ENCODE assay signal across 9 cellular contexts in the genomic region with DNA sequence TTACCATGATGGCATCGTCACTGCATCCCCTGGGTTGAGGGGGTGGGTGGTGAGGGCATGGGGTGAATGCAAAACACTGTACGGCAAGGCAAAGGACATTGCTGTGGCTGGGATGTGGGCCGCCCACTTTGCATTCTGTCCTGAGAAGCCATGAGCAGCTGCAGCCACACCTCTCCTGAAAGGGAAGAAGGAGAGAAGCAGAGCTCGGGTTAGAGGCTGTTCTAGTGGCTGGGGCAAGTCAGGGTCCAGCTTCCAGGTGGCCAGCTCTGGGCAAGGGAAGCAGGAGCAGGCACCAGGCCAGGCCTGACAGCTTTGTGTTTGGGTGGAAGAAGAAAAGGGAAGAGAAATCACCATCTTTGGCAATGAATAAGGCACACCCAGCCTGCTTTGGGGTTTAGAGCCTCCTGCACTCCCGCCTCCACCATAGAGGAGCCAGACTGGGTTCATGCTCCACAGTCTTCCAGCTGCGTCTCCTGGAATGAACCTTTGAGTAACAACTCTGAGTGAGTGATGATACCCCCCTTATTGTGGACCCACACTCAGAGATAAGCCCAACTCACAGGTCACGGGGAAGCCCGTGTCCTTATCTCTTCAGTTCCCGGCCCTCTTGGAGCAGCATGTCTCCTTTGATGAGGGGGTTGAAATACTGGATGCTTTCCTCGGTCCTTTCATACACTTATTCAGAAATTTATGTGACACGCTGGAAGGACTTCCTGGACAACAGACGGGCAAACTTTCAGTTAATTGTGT.
A peak's percentile ranks its signal among the peaks of the same experiment; 100 is the strongest.
DNase-seq lines count a peak whose midpoint lies in the region; ATAC-seq and TF ChIP-seq lines count a peak whose summit lies in the region.
"Had no signal": no experiment of that assay in that cellular context is flagged by ENCODE, and none has a peak within 500 bp of the region (broad histone marks: within the 10 kb centered on the region; RNA-seq: fewer than 3 reads in every experiment).

No MANE protein-coding gene starts in this region.

- H3K4me1 ChIP-seq in right lobe of liver: peaks cover 0 to 20% (median 6%) of the 10 kb centered on the region in 4 donors
- H3K4me1 ChIP-seq in thymus (ENCODE audit: control insufficient read depth, insufficient read depth, low read length): peaks cover 26% of the 10 kb centered on the region
- H3K4me1 ChIP-seq in prostate gland (replicated peaks): no peaks in the 10 kb centered on the region

- H3K27ac Mint-ChIP-seq in activated CD4-positive, alpha-beta T cell treated with anti-CD3 and anti-CD28 coated beads, Interleukin-2, amount 10 ng/mL, durations not matched to agents 7 days and 5 days: peak overlapping the region; percentile 76

- TF ChIP-seq POLR2A in right lobe of liver (IDR thresholded peaks at IDR 0.05) (no peak), prostate gland (IDR thresholded peaks at IDR 0.05) (no peak)

- 47% methylated on average over 5 of the region's 12 CpGs for WGBS in right lobe of liver (ENCODE audit: insufficient coverage, low coverage, low lambda C conversion rate, missing lambda C conversion rate)
- 91% methylated on average over 12 of the region's 12 CpGs for WGBS in thymus
- WGBS in prostate gland: 80% methylated on average over 11 of the region's 12 CpGs

- H3K27ac ChIP-seq in right lobe of liver (peak overlapping the region in 2 of 3 donors; percentile 55 to 64), thymus (ENCODE audit: low read depth) (peak overlapping the region; percentile 74), prostate gland (no peak overlapping the region)
- H3K27ac ChIP-seq: parathyroid adenoma had no signal

- H3K4me3 ChIP-seq in right lobe of liver: no peak overlapping the region
- no peak overlapping the region for H3K4me3 ChIP-seq in thymus (ENCODE audit: low read length)
- H3K4me3 ChIP-seq in prostate gland: no peak overlapping the region

- H3K36me3 ChIP-seq in right lobe of liver: no peaks in the 10 kb centered on the region
- H3K36me3 ChIP-seq in thymus (ENCODE audit: control insufficient read depth, insufficient read depth): peaks cover 11% of the 10 kb centered on the region
- H3K36me3 ChIP-seq in prostate gland: no peaks in the 10 kb centered on the region

- DNase-seq in activated CD4-positive, alpha-beta T cell treated with anti-CD3 and anti-CD28 coated beads, Interleukin-2, amount 10 ng/mL, durations not matched to agents 7 days and 5 days: no peak
- DNase-seq in activated CD4-positive, alpha-beta T cell treated with anti-CD3 and anti-CD28 coated beads, Interleukin-2, amount 50 U/mL, for 1 hour: no peak
- DNase-seq in amniotic epithelial cell (ENCODE audit: low read depth) (peak; percentile 96), right lobe of liver (peak in 2 of 3 donors; percentile 57 to 70), prostate gland (ENCODE audit: low spot score) (no peak), middle frontal gyrus (ENCODE audit: extremely low spot score, low spot score) (no peak)

- peaks cover 84% of the 10 kb centered on the region for H3K4me1 Mint-ChIP-seq in activated CD4-positive, alpha-beta T cell treated with anti-CD3 and anti-CD28 coated beads, Interleukin-2, amount 10 ng/mL, durations not matched to agents 7 days and 5 days

- intact Hi-C loops in right lobe of liver (cut with DNase I): no loop called here
- intact Hi-C loops in prostate gland (cut with DNase I): no loop called here

- CTCF ChIA-PET in activated CD4-positive, alpha-beta T cell treated with anti-CD3 and anti-CD28 coated beads, Interleukin-2, amount 10 ng/mL, durations not matched to agents 7 days and 5 days (lab: Charles Lee): interaction anchor here (1.5 kb wide), 1 partner anchor 44 kb away, joined by 4 read pairs; no protein-coding TSS in a partner anchor

- H3K36me3 Mint-ChIP-seq in activated CD4-positive, alpha-beta T cell treated with anti-CD3 and anti-CD28 coated beads, Interleukin-2, amount 10 ng/mL, durations not matched to agents 7 days and 5 days (ENCODE audit: low read depth): peaks cover 62% of the 10 kb centered on the region

- no peaks in the 10 kb centered on the region for H3K27me3 ChIP-seq in right lobe of liver
- no peaks in the 10 kb centered on the region for H3K27me3 ChIP-seq in thymus (ENCODE audit: control insufficient read depth, insufficient read depth)
- H3K27me3 ChIP-seq in prostate gland (replicated peaks; ENCODE audit: insufficient read depth): no peaks in the 10 kb centered on the region

- H3K27me3 Mint-ChIP-seq in activated CD4-positive, alpha-beta T cell treated with anti-CD3 and anti-CD28 coated beads, Interleukin-2, amount 10 ng/mL, durations not matched to agents 7 days and 5 days: no peaks in the 10 kb centered on the region

- no peaks in the 10 kb centered on the region for H3K9me3 ChIP-seq in right lobe of liver
- no peaks in the 10 kb centered on the region for H3K9me3 ChIP-seq in thymus (ENCODE audit: control insufficient read depth)
- H3K9me3 ChIP-seq in prostate gland: no peaks in the 10 kb centered on the region

- no peak overlapping the region for H3K4me3 Mint-ChIP-seq in activated CD4-positive, alpha-beta T cell treated with anti-CD3 and anti-CD28 coated beads, Interleukin-2, amount 10 ng/mL, durations not matched to agents 7 days and 5 days

- H3K9me3 Mint-ChIP-seq in activated CD4-positive, alpha-beta T cell treated with anti-CD3 and anti-CD28 coated beads, Interleukin-2, amount 10 ng/mL, durations not matched to agents 7 days and 5 days: no peaks in the 10 kb centered on the region

- TF ChIP-seq CTCF in right lobe of liver (IDR thresholded peaks at IDR 0.05) (no peak), prostate gland (IDR thresholded peaks at IDR 0.05) (no peak)

- ATAC-seq in right lobe of liver (peak; percentile 19 to 56 (median 42)), GM21423 (IDR thresholded peaks at IDR 0.05; ENCODE audit: unreplicated experiment) (no peak)

- POLR2A ChIA-PET in activated CD4-positive, alpha-beta T cell treated with anti-CD3 and anti-CD28 coated beads, Interleukin-2, amount 10 ng/mL, durations not matched to agents 7 days and 5 days (lab: Charles Lee): interaction anchor here (0.5 kb wide), 1 partner anchor 447 kb away, joined by 3 read pairs; no protein-coding TSS in a partner anchor

Comparison
In these comparisons a context has a peak if more than half of its experiments do, and no peak if none do; other contexts are left out.
1. DNase-seq: peak in amniotic epithelial cell (single experiment) and right lobe of liver (2 of 3); none in activated CD4-positive, alpha-beta T cell treated with anti-CD3 and anti-CD28 coated beads, Interleukin-2, amount 10 ng/mL, durations not matched to agents 7 days and 5 days (single experiment), activated CD4-positive, alpha-beta T cell treated with anti-CD3 and anti-CD28 coated beads, Interleukin-2, amount 50 U/mL, for 1 hour (single experiment), prostate gland (single experiment) and middle frontal gyrus (single experiment).
2. H3K27ac ChIP-seq: peak in right lobe of liver (2 of 3) and thymus (single experiment); none in prostate gland (0 of 2).